8 cellular contexts compared by ENCODE assay signal in the genomic region with DNA sequence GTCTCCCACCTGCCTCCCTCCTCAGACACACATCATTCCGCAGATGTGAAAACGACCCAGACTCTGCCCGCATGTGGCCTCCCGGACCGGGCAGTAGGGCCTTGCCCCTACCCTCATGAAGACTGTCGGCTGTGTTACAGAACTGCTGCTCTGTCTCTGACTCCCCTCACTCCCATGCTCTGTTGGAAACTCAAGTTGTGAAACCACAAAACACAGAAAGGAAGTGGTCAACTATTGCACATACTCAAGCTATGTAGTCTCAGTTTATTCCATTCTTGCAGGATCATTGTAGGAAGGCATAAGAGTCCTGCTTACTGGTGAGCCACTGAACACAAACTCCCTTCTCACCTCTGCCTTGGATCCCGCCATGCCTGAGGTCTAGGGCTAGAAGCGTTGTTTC.
A peak's percentile ranks its signal among the peaks of the same experiment; 100 is the strongest.
DNase-seq lines count a peak whose midpoint lies in the region; ATAC-seq lines count a peak whose summit lies in the region.

No MANE protein-coding gene starts in this region.

- intact Hi-C loops in activated CD4-positive, alpha-beta memory T cell treated with anti-CD3 and anti-CD28 coated beads for 36 hours (cut with micrococcal nuclease) = no loop called here

- no peak overlapping the region for H3K4me3 Mint-ChIP-seq in activated CD4-positive, alpha-beta memory T cell treated with anti-CD3 and anti-CD28 coated beads for 36 hours

- H3K27ac Mint-ChIP-seq in activated CD4-positive, alpha-beta memory T cell treated with anti-CD3 and anti-CD28 coated beads for 36 hours = no peak overlapping the region

- CTCF ChIA-PET in activated CD4-positive, alpha-beta memory T cell treated with anti-CD3 and anti-CD28 coated beads for 36 hours (lab: Charles Lee) = interaction anchor here (0.6 to 1.6 kb wide), 3 partner anchors 87 to 1208 kb away, joined by 3 to 4 read pairs (median 4); no protein-coding TSS in a partner anchor

- DNase-seq in activated gamma-delta T cell treated with Interleukin-2 at 50 U/mL for 16 hours = peak; percentile 15
- no peak for DNase-seq in activated gamma-delta T cell (lab: John Stamatoyannopoulos, UW)
- DNase-seq in activated CD4-positive, alpha-beta memory T cell treated with anti-CD3 and anti-CD28 coated beads for 36 hours = peak; percentile 21
- peak; percentile 77 for DNase-seq in kidney tubule cell (ENCODE audit: low spot score)
- no peak for DNase-seq in NCI-H345 treated with DMSO at 0.1 percent for 48 hours (lab: John Stamatoyannopoulos, UW; ENCODE audit: unreplicated experiment)

- no peaks in the 10 kb centered on the region for H3K9me3 Mint-ChIP-seq in activated CD4-positive, alpha-beta memory T cell treated with anti-CD3 and anti-CD28 coated beads for 36 hours

- H3K36me3 Mint-ChIP-seq in activated CD4-positive, alpha-beta memory T cell treated with anti-CD3 and anti-CD28 coated beads for 36 hours = no peaks in the 10 kb centered on the region

- peaks cover 11% of the 10 kb centered on the region for H3K4me1 Mint-ChIP-seq in activated CD4-positive, alpha-beta memory T cell treated with anti-CD3 and anti-CD28 coated beads for 36 hours (ENCODE audit: low read depth)

- POLR2A ChIA-PET in activated CD4-positive, alpha-beta memory T cell treated with anti-CD3 and anti-CD28 coated beads for 36 hours (lab: Charles Lee) = no interaction called here

- H3K27me3 Mint-ChIP-seq in activated CD4-positive, alpha-beta memory T cell treated with anti-CD3 and anti-CD28 coated beads for 36 hours = no peaks in the 10 kb centered on the region

- peak; percentile 87 for ATAC-seq in HG03175 (IDR thresholded peaks at IDR 0.05; ENCODE audit: unreplicated experiment)
- no peak for ATAC-seq in HG03565 (IDR thresholded peaks at IDR 0.05; ENCODE audit: unreplicated experiment)
- no peak for ATAC-seq in HG02970 (IDR thresholded peaks at IDR 0.05; ENCODE audit: low FRiP score, unreplicated experiment)

Comparison
In these comparisons a context has a peak if more than half of its experiments do, and no peak if none do; other contexts are left out.
1. DNase-seq: peak in activated gamma-delta T cell treated with Interleukin-2 at 50 U/mL for 16 hours (single experiment), activated CD4-positive, alpha-beta memory T cell treated with anti-CD3 and anti-CD28 coated beads for 36 hours (single experiment) and kidney tubule cell (single experiment); none in activated gamma-delta T cell (single experiment) and NCI-H345 treated with DMSO at 0.1 percent for 48 hours (single experiment).